1 cellular context compared by ENCODE assay signal in the genomic region with DNA sequence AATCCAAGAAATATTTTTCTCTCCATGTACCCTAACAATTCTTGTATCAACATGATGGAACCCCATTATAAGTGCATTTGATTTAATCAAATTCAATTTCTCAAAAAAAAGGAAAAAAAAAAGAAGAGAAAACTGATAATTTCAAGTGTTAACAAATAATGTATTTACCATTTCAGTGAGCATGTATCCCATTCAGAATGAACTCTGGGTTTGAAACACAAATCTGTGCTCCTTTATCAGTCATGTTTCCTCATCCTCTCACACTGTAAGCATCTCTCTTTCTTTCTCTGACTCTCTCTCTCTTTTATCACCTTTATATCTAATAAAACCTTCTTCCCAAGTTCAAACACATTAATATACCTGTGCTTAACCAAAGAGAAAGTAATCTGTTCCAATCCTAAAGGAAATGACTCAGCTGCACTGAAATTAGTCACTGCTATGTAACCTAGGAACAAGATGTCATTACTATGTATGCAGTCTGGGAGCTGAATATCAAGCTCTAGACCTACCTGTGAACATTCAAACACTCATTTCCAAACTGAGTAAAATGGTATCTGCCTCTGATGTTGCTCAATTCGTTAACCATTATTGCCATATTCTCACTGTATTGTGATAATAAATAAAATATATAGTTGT.
TF ChIP-seq lines count a peak whose summit lies in the region.

No MANE protein-coding gene starts in this region.

TF ChIP-seq in HCT116, 20 proteins besides CTCF, POLR2A, EP300 and RAD21 (continued from another document):
- TF ChIP-seq REST (IDR thresholded peaks at IDR 0.05; ENCODE audit: low read depth) (no peak), MAX (IDR thresholded peaks at IDR 0.05) (no peak), CBX3 (IDR thresholded peaks at IDR 0.05; ENCODE audit: low read depth) (peak; percentile 49; the same call in 1 of the 2 replicates), JUND (IDR thresholded peaks at IDR 0.05) (peak; percentile 94), TCF7L2 (IDR thresholded peaks at IDR 0.05; ENCODE audit: borderline replicate concordance, extremely low read depth, insufficient read depth, insufficient read length) (peak; percentile 27), EZH2 (IDR thresholded peaks at IDR 0.05) (no peak), ELF1 (IDR thresholded peaks at IDR 0.05; ENCODE audit: borderline replicate concordance, low read depth) (no peak), EGR1 (IDR thresholded peaks at IDR 0.05; ENCODE audit: low read depth) (no peak), SIN3A (IDR thresholded peaks at IDR 0.05; ENCODE audit: low read depth) (no peak), ZNF274 (IDR thresholded peaks at IDR 0.05; ENCODE audit: low read depth, low read length) (no peak), SP1 (IDR thresholded peaks at IDR 0.05; ENCODE audit: low read depth) (peak; percentile 69)
